In the genomic region with DNA sequence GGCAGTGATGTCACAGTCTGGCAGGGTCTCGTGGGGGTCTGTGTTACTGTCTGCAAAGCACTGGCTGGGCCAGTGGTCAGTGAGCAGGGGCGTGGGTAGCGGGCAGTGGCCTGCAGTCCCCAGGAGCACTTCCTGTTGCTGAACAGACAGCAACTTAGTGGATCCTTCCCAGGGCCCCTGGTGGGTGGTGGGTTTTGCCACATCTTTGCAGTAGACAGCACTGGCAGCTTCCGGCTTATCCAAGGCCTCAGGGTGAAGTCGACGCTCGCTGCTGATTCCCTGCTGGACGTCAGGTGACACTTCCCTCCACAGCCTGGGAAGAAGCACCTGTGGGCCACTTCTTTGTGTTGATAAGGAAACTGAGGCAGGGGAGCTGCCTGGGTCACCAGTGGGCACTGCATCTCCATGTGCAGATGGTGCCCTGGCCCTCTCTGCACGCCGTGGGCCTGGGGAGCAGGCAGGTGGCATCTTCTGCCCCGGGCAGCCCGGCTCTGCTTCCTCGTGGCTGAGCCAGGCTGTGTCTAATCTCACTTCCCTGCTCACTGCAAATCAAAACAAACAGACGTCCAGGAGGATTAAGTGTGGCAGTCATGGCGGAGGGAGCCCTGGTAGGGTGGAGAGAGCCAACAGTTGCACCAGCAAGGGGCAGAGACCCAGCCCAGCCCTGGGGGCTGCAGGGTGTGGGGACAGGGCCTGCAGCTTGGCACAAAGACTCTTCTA, we compare ENCODE assay signal across 14 cellular contexts.
DNase-seq lines count a peak whose midpoint lies in the region; ATAC-seq, FAIRE-seq and TF ChIP-seq lines count a peak whose summit lies in the region.
"Had no signal": no experiment of that assay in that cellular context is flagged by ENCODE, and none has a peak within 500 bp of the region (broad histone marks: within the 10 kb centered on the region; RNA-seq: fewer than 3 reads in every experiment).

No MANE protein-coding gene starts in this region.

- H3K27ac Mint-ChIP-seq in activated T-helper 2 cell treated with anti-CD3 and anti-CD28 coated beads, Interferon-gamma antibody, Interleukin-2, Interleukin-4, amounts not matched to agents 10 μg/mL and 5 μg/mL and 100 μg/mL, durations not matched to agents 14 hours and 24 hours and 36 hours: no peak overlapping the region
- H3K27ac Mint-ChIP-seq: GM23338 had no signal

- H3K27me3 ChIP-seq in right atrium auricular region: no peaks in the 10 kb centered on the region
- H3K27me3 ChIP-seq in adrenal gland: no peaks in the 10 kb centered on the region
- no peaks in the 10 kb centered on the region for H3K27me3 ChIP-seq in lower lobe of right lung (ENCODE audit: low read depth)
- no peaks in the 10 kb centered on the region for H3K27me3 ChIP-seq in transverse colon

- no peak for TF ChIP-seq EP300 in transverse colon (IDR thresholded peaks at IDR 0.05; ENCODE audit: low read depth)

- no peaks in the 10 kb centered on the region for H3K36me3 Mint-ChIP-seq in activated T-helper 2 cell treated with anti-CD3 and anti-CD28 coated beads, Interferon-gamma antibody, Interleukin-2, Interleukin-4, amounts not matched to agents 10 μg/mL and 5 μg/mL and 100 μg/mL, durations not matched to agents 14 hours and 24 hours and 36 hours (ENCODE audit: low read depth)
- H3K36me3 Mint-ChIP-seq: activated naive CD4-positive, alpha-beta T cell treated with anti-CD3 and anti-CD28 coated beads, Interleukin-2, amount 50 U/mL, for 72 hours had no signal

- H3K4me3 ChIP-seq in right atrium auricular region (no peak overlapping the region), adrenal gland (no peak overlapping the region), lower lobe of right lung (no peak overlapping the region), transverse colon (no peak overlapping the region)
- H3K4me3 ChIP-seq: GM23338 had no signal

- in situ Hi-C loops in transverse colon (cut with MboI; ENCODE audit: low pct_ligation_motif_present in 1 of 4, low pct_unique_long_range_greater_than_20kb in 1 of 4, low sequenced_read_pairs in 3 of 4): loop anchor here in 2 of 4 donors (10.0 to 25.0 kb wide), 2 partner anchors 90 to 563 kb away; no protein-coding TSS in a partner anchor

- DNase-seq in Right ventricle myocardium inferior (ENCODE audit: missing footprints): peak; percentile 57
- DNase-seq in right atrium auricular region (ENCODE audit: low spot score): no peak
- peak in 6 of 7 donors; percentile 8 to 24 (median 18) for DNase-seq in adrenal gland
- DNase-seq in lower lobe of right lung: peak; percentile 31
- DNase-seq in transverse colon: peak; percentile 8
- no peak for DNase-seq in H4 (ENCODE audit: low spot score)
- DNase-seq in D721Med (ENCODE audit: insufficient read length, low spot score): no peak
- no peak for DNase-seq in activated T-helper 2 cell treated with anti-CD3 and anti-CD28 coated beads, Interferon-gamma antibody, Interleukin-2, Interleukin-4, amounts not matched to agents 10 μg/mL and 5 μg/mL and 100 μg/mL, durations not matched to agents 14 hours and 24 hours and 36 hours (ENCODE audit: low spot score)
- DNase-seq: activated CD4-positive, alpha-beta T cell treated with anti-CD3 and anti-CD28 coated beads for 4 hours; EL; midbrain; stimulated activated naive CD4-positive, alpha-beta T cell had no signal

- peaks cover 2% of the 10 kb centered on the region for H3K4me1 Mint-ChIP-seq in activated T-helper 2 cell treated with anti-CD3 and anti-CD28 coated beads, Interferon-gamma antibody, Interleukin-2, Interleukin-4, amounts not matched to agents 10 μg/mL and 5 μg/mL and 100 μg/mL, durations not matched to agents 14 hours and 24 hours and 36 hours (ENCODE audit: low read depth)
- H3K4me1 Mint-ChIP-seq: GM23338 had no signal

- H3K36me3 ChIP-seq in right atrium auricular region: no peaks in the 10 kb centered on the region
- peaks cover 0 to 13% of the 10 kb centered on the region in 2 donors for H3K36me3 ChIP-seq in adrenal gland (replicated peaks in 1 of 2)
- no peaks in the 10 kb centered on the region for H3K36me3 ChIP-seq in lower lobe of right lung
- H3K36me3 ChIP-seq in transverse colon: no peaks in the 10 kb centered on the region

- 56 to 71% (median 61%) methylated on average over 1 to 15 of the region's 15 CpGs for WGBS in adrenal gland, 4 donors
- 65% methylated on average over 15 of the region's 15 CpGs; no CpG with 5 or more reads in 1 of the 2 donors for WGBS in transverse colon (ENCODE audit: low coverage in 1 of 2), 2 donors

- no peaks in the 10 kb centered on the region for H3K9me3 Mint-ChIP-seq in activated T-helper 2 cell treated with anti-CD3 and anti-CD28 coated beads, Interferon-gamma antibody, Interleukin-2, Interleukin-4, amounts not matched to agents 10 μg/mL and 5 μg/mL and 100 μg/mL, durations not matched to agents 14 hours and 24 hours and 36 hours
- H3K9me3 Mint-ChIP-seq: activated naive CD4-positive, alpha-beta T cell treated with anti-CD3 and anti-CD28 coated beads, Interleukin-2, amount 50 U/mL, for 72 hours; GM23338 had no signal

- intact Hi-C loops in Right ventricle myocardium inferior (cut with DNase I): loop anchor here (5.0 kb wide), 2 partner anchors 77 to 217 kb away; a partner anchor contains a TSS
- intact Hi-C loops in adrenal gland (cut with DNase I): loop anchor here (5.0 to 10.0 kb wide), 5 partner anchors 77 to 330 kb away; a partner anchor contains a TSS
- intact Hi-C loops in lower lobe of right lung (cut with DNase I): no loop called here
- intact Hi-C loops in transverse colon (cut with DNase I; ENCODE audit: low total_unique reads): loop anchor here (5.0 to 10.0 kb wide), 2 partner anchors 97 to 330 kb away; no protein-coding TSS in a partner anchor
- intact Hi-C loops in activated T-helper 2 cell treated with anti-CD3 and anti-CD28 coated beads, Interferon-gamma antibody, Interleukin-2, Interleukin-4, amounts not matched to agents 10 μg/mL and 5 μg/mL and 100 μg/mL, durations not matched to agents 14 hours and 24 hours and 36 hours (cut with micrococcal nuclease): no loop called here

- ATAC-seq in Right ventricle myocardium inferior: no peak
- ATAC-seq in lower lobe of right lung: no peak
- ATAC-seq: activated naive CD4-positive, alpha-beta T cell treated with anti-CD3 and anti-CD28 coated beads, Interleukin-2, amount 50 U/mL, for 72 hours; GM23338 had no signal

- no peak for TF ChIP-seq POLR2A in adrenal gland (IDR thresholded peaks at IDR 0.05)
- no peak for TF ChIP-seq POLR2A in transverse colon (IDR thresholded peaks at IDR 0.05)

- FAIRE-seq in D721Med (lab: Jason Lieb, UNC): no peak

- TF ChIP-seq CTCF in right atrium auricular region (IDR thresholded peaks at IDR 0.05) (no peak), adrenal gland (IDR thresholded peaks at IDR 0.05) (no peak), lower lobe of right lung (IDR thresholded peaks at IDR 0.05) (no peak), transverse colon (IDR thresholded peaks at IDR 0.05) (no peak), D721Med (IDR thresholded peaks at IDR 0.05; ENCODE audit: insufficient read depth, missing control alignments) (no peak)

- no peaks in the 10 kb centered on the region for H3K27me3 Mint-ChIP-seq in activated T-helper 2 cell treated with anti-CD3 and anti-CD28 coated beads, Interferon-gamma antibody, Interleukin-2, Interleukin-4, amounts not matched to agents 10 μg/mL and 5 μg/mL and 100 μg/mL, durations not matched to agents 14 hours and 24 hours and 36 hours (ENCODE audit: low read depth)

- H3K4me3 Mint-ChIP-seq in activated T-helper 2 cell treated with anti-CD3 and anti-CD28 coated beads, Interferon-gamma antibody, Interleukin-2, Interleukin-4, amounts not matched to agents 10 μg/mL and 5 μg/mL and 100 μg/mL, durations not matched to agents 14 hours and 24 hours and 36 hours (ENCODE audit: low read depth): no peak overlapping the region
- H3K4me3 Mint-ChIP-seq: GM23338 had no signal

- H3K27ac ChIP-seq in right atrium auricular region (no peak overlapping the region), adrenal gland (peak overlapping the region in 4 of 5 donors; percentile 29 to 82 (median 70)), lower lobe of right lung (no peak overlapping the region), transverse colon (no peak overlapping the region)

- H3K9me3 ChIP-seq in right atrium auricular region (no peaks in the 10 kb centered on the region), adrenal gland (replicated peaks in 1 of 3) (no peaks in the 10 kb centered on the region), lower lobe of right lung (no peaks in the 10 kb centered on the region), transverse colon (no peaks in the 10 kb centered on the region)

- peaks cover 0 to 31% of the 10 kb centered on the region in 2 donors for H3K4me1 ChIP-seq in right atrium auricular region
- H3K4me1 ChIP-seq in adrenal gland (replicated peaks in 1 of 2): peaks cover 51 to 59% of the 10 kb centered on the region in 2 donors
- H3K4me1 ChIP-seq in lower lobe of right lung: peaks cover 16% of the 10 kb centered on the region
- H3K4me1 ChIP-seq in transverse colon: peaks cover 11 to 26% (median 23%) of the 10 kb centered on the region in 4 donors

Comparison
In these comparisons a context has a peak if more than half of its experiments do, and no peak if none do; other contexts are left out.
1. DNase-seq: peak in Right ventricle myocardium inferior (single experiment), adrenal gland (6 of 7), lower lobe of right lung (single experiment) and transverse colon (single experiment); none in right atrium auricular region (single experiment), H4 (single experiment), D721Med (single experiment) and activated T-helper 2 cell treated with anti-CD3 and anti-CD28 coated beads, Interferon-gamma antibody, Interleukin-2, Interleukin-4, amounts not matched to agents 10 μg/mL and 5 μg/mL and 100 μg/mL, durations not matched to agents 14 hours and 24 hours and 36 hours (single experiment).
2. H3K27ac ChIP-seq: peak in adrenal gland (4 of 5); none in right atrium auricular region (0 of 2), lower lobe of right lung (single experiment) and transverse colon (0 of 4).
3. intact Hi-C loops: an anchor here in Right ventricle myocardium inferior (5.0 kb wide), adrenal gland (5.0 to 10.0 kb wide) and transverse colon (5.0 to 10.0 kb wide); none called in lower lobe of right lung and activated T-helper 2 cell treated with anti-CD3 and anti-CD28 coated beads, Interferon-gamma antibody, Interleukin-2, Interleukin-4, amounts not matched to agents 10 μg/mL and 5 μg/mL and 100 μg/mL, durations not matched to agents 14 hours and 24 hours and 36 hours.